In the genomic region with DNA sequence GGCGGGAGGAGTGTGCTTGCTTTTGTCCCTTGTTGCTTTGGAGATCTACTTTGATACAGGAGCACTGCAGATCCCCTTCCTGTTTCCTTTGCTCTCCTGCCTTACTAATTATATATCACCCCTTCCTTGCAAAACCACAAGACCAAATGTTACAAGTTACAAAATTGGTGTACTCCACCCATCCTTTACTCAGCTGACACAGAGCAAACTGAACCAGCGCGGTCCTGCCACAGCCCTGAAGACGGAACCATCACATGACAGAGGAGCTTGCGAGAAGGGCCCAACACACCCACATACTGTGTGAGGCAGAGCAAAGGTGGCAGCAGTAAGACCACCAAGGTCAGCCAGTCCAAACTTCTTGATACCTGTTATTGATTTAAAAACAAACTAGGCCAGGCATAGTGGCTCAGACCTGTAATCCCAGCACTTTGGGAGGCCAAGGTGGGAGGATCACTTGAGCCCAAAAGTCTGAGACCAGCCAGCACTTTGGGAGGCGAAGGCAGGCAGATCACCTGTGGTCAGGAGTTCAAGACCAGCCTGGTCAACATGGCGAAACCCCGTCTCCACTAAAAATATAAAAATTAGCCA, we compare ENCODE assay signal across 1 cellular context.
A peak's percentile ranks its signal among the peaks of the same experiment; 100 is the strongest.
TF ChIP-seq lines count a peak whose summit lies in the region.

No MANE protein-coding gene starts in this region.

TF ChIP-seq in HepG2, 621 proteins besides CTCF, POLR2A, EP300 and RAD21 (continued from another document and continues in another):
- TF ChIP-seq, protein P1, sequence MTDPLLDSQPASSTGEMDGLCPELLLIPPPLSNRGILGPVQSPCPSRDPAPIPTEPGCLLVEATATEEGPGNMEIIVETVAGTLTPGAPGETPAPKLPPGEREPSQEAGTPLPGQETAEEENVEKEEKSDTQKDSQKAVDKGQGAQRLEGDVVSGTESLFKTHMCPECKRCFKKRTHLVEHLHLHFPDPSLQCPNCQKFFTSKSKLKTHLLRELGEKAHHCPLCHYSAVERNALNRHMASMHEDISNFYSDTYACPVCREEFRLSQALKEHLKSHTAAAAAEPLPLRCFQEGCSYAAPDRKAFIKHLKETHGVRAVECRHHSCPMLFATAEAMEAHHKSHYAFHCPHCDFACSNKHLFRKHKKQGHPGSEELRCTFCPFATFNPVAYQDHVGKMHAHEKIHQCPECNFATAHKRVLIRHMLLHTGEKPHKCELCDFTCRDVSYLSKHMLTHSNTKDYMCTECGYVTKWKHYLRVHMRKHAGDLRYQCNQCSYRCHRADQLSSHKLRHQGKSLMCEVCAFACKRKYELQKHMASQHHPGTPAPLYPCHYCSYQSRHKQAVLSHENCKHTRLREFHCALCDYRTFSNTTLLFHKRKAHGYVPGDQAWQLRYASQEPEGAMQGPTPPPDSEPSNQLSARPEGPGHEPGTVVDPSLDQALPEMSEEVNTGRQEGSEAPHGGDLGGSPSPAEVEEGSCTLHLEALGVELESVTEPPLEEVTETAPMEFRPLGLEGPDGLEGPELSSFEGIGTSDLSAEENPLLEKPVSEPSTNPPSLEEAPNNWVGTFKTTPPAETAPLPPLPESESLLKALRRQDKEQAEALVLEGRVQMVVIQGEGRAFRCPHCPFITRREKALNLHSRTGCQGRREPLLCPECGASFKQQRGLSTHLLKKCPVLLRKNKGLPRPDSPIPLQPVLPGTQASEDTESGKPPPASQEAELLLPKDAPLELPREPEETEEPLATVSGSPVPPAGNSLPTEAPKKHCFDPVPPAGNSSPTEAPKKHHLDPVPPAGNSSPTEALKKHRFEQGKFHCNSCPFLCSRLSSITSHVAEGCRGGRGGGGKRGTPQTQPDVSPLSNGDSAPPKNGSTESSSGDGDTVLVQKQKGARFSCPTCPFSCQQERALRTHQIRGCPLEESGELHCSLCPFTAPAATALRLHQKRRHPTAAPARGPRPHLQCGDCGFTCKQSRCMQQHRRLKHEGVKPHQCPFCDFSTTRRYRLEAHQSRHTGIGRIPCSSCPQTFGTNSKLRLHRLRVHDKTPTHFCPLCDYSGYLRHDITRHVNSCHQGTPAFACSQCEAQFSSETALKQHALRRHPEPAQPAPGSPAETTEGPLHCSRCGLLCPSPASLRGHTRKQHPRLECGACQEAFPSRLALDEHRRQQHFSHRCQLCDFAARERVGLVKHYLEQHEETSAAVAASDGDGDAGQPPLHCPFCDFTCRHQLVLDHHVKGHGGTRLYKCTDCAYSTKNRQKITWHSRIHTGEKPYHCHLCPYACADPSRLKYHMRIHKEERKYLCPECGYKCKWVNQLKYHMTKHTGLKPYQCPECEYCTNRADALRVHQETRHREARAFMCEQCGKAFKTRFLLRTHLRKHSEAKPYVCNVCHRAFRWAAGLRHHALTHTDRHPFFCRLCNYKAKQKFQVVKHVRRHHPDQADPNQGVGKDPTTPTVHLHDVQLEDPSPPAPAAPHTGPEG (CRISPR knock-in tag; IDR thresholded peaks at IDR 0.05), result no peak
- TF ChIP-seq SALL2 (CRISPR knock-in tag; IDR thresholded peaks at IDR 0.05), result peak; percentile 57; the same call in 1 of the 2 replicates
- TF ChIP-seq, protein P2, sequence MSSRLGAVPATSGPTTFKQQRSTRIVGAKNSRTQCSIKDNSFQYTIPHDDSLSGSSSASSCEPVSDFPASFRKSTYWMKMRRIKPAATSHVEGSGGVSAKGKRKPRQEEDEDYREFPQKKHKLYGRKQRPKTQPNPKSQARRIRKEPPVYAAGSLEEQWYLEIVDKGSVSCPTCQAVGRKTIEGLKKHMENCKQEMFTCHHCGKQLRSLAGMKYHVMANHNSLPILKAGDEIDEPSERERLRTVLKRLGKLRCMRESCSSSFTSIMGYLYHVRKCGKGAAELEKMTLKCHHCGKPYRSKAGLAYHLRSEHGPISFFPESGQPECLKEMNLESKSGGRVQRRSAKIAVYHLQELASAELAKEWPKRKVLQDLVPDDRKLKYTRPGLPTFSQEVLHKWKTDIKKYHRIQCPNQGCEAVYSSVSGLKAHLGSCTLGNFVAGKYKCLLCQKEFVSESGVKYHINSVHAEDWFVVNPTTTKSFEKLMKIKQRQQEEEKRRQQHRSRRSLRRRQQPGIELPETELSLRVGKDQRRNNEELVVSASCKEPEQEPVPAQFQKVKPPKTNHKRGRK (CRISPR knock-in tag; IDR thresholded peaks at IDR 0.05), result no peak
- no peak for TF ChIP-seq ZNF878 (CRISPR knock-in tag; IDR thresholded peaks at IDR 0.05)
- TF ChIP-seq SMC3 (IDR thresholded peaks at IDR 0.05; ENCODE audit: low read length), result no peak
- TF ChIP-seq XRCC5 (optimal IDR thresholded peaks at IDR 0.05; ENCODE audit: low read length), result peak; percentile 42
- no peak; the same call in 1 of the 2 replicates for TF ChIP-seq DMAP1 (CRISPR knock-in tag; IDR thresholded peaks at IDR 0.05)
- TF ChIP-seq, protein P3, sequence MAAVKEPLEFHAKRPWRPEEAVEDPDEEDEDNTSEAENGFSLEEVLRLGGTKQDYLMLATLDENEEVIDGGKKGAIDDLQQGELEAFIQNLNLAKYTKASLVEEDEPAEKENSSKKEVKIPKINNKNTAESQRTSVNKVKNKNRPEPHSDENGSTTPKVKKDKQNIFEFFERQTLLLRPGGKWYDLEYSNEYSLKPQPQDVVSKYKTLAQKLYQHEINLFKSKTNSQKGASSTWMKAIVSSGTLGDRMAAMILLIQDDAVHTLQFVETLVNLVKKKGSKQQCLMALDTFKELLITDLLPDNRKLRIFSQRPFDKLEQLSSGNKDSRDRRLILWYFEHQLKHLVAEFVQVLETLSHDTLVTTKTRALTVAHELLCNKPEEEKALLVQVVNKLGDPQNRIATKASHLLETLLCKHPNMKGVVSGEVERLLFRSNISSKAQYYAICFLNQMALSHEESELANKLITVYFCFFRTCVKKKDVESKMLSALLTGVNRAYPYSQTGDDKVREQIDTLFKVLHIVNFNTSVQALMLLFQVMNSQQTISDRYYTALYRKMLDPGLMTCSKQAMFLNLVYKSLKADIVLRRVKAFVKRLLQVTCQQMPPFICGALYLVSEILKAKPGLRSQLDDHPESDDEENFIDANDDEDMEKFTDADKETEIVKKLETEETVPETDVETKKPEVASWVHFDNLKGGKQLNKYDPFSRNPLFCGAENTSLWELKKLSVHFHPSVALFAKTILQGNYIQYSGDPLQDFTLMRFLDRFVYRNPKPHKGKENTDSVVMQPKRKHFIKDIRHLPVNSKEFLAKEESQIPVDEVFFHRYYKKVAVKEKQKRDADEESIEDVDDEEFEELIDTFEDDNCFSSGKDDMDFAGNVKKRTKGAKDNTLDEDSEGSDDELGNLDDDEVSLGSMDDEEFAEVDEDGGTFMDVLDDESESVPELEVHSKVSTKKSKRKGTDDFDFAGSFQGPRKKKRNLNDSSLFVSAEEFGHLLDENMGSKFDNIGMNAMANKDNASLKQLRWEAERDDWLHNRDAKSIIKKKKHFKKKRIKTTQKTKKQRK (IDR thresholded peaks at IDR 0.05; ENCODE audit: low read length), result no peak
- TF ChIP-seq SSRP1 (CRISPR knock-in tag; IDR thresholded peaks at IDR 0.05), result no peak
- TF ChIP-seq ZNF746 (CRISPR knock-in tag; IDR thresholded peaks at IDR 0.05), result no peak
- no peak for TF ChIP-seq IKZF4 (CRISPR knock-in tag; IDR thresholded peaks at IDR 0.05; ENCODE audit: borderline replicate concordance, low read depth, not compliant biosample characterization)
- TF ChIP-seq, protein P4, sequence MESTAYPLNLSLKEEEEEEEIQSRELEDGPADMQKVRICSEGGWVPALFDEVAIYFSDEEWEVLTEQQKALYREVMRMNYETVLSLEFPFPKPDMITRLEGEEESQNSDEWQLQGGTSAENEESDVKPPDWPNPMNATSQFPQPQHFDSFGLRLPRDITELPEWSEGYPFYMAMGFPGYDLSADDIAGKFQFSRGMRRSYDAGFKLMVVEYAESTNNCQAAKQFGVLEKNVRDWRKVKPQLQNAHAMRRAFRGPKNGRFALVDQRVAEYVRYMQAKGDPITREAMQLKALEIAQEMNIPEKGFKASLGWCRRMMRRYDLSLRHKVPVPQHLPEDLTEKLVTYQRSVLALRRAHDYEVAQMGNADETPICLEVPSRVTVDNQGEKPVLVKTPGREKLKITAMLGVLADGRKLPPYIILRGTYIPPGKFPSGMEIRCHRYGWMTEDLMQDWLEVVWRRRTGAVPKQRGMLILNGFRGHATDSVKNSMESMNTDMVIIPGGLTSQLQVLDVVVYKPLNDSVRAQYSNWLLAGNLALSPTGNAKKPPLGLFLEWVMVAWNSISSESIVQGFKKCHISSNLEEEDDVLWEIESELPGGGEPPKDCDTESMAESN (CRISPR knock-in tag; conservative IDR thresholded peaks at IDR 0.05), result 0 out of 2 replicates have a peak, but pooled peaks have one; percentile 21
- peak; percentile 39; the same call in 1 of the 2 replicates for TF ChIP-seq ZBTB7A (CRISPR knock-in tag; IDR thresholded peaks at IDR 0.05)
- TF ChIP-seq, protein P5, sequence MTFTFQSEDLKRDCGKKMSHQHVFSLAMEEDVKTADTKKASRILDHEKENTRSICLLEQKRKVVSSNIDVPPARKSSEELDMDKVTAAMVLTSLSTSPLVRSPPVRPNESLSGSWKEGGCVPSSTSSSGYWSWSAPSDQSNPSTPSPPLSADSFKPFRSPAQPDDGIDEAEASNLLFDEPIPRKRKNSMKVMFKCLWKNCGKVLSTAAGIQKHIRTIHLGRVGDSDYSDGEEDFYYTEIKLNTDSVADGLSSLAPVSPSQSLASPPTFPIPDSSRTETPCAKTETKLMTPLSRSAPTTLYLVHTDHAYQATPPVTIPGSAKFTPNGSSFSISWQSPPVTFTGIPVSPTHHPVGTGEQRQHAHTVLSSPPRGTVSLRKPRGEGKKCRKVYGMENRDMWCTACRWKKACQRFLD (CRISPR knock-in tag; IDR thresholded peaks at IDR 0.05; ENCODE audit: borderline replicate concordance), result no peak
- no peak for TF ChIP-seq POLR2G (IDR thresholded peaks at IDR 0.05; ENCODE audit: low read depth, low read length)
- TF ChIP-seq, protein P6, sequence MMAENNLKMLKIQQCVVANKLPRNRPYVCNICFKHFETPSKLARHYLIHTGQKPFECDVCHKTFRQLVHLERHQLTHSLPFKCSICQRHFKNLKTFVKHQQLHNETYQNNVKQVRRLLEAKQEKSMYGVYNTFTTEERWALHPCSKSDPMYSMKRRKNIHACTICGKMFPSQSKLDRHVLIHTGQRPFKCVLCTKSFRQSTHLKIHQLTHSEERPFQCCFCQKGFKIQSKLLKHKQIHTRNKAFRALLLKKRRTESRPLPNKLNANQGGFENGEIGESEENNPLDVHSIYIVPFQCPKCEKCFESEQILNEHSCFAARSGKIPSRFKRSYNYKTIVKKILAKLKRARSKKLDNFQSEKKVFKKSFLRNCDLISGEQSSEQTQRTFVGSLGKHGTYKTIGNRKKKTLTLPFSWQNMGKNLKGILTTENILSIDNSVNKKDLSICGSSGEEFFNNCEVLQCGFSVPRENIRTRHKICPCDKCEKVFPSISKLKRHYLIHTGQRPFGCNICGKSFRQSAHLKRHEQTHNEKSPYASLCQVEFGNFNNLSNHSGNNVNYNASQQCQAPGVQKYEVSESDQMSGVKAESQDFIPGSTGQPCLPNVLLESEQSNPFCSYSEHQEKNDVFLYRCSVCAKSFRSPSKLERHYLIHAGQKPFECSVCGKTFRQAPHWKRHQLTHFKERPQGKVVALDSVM (CRISPR knock-in tag; IDR thresholded peaks at IDR 0.05), result peak; percentile 99
- TF ChIP-seq TSC22D2 (CRISPR knock-in tag; IDR thresholded peaks at IDR 0.05; ENCODE audit: borderline replicate concordance), result no peak
- TF ChIP-seq AGO2 (optimal IDR thresholded peaks at IDR 0.05; ENCODE audit: low read depth, low read length), result no peak
- TF ChIP-seq, protein P7, sequence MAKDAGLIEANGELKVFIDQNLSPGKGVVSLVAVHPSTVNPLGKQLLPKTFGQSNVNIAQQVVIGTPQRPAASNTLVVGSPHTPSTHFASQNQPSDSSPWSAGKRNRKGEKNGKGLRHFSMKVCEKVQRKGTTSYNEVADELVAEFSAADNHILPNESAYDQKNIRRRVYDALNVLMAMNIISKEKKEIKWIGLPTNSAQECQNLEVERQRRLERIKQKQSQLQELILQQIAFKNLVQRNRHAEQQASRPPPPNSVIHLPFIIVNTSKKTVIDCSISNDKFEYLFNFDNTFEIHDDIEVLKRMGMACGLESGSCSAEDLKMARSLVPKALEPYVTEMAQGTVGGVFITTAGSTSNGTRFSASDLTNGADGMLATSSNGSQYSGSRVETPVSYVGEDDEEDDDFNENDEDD (CRISPR knock-in tag; IDR thresholded peaks at IDR 0.05; ENCODE audit: borderline replicate concordance), result peak; percentile 65; the same call in 1 of the 2 replicates
- peak; percentile 45; the same call in 1 of the 2 replicates for TF ChIP-seq CBX5 (CRISPR knock-in tag; IDR thresholded peaks at IDR 0.05; ENCODE audit: borderline replicate concordance)
- TF ChIP-seq ZNF274 (CRISPR knock-in tag; IDR thresholded peaks at IDR 0.05), result 0 out of 2 replicates have a peak, but pooled peaks have one; percentile 56
- TF ChIP-seq POLR2AphosphoS5 (IDR thresholded peaks at IDR 0.05; ENCODE audit: low read depth, low read length), result no peak; the same call in 1 of the 2 replicates
- no peak for TF ChIP-seq ZNF382 (CRISPR knock-in tag; IDR thresholded peaks at IDR 0.05; ENCODE audit: borderline replicate concordance)
- TF ChIP-seq ZSCAN22 (CRISPR knock-in tag; IDR thresholded peaks at IDR 0.05), result no peak
- no peak for TF ChIP-seq ZNF20 (CRISPR knock-in tag; IDR thresholded peaks at IDR 0.05)
- no peak for TF ChIP-seq IKZF1 (IDR thresholded peaks at IDR 0.05)
- TF ChIP-seq ZNF569 (CRISPR knock-in tag; IDR thresholded peaks at IDR 0.05; ENCODE audit: borderline replicate concordance), result no peak
- no peak for TF ChIP-seq ZNF556 (CRISPR knock-in tag; IDR thresholded peaks at IDR 0.05; ENCODE audit: borderline replicate concordance)
- peak; percentile 23; the same call in 1 of the 2 replicates for TF ChIP-seq ZNF629 (CRISPR knock-in tag; conservative IDR thresholded peaks at IDR 0.05)
- TF ChIP-seq JARID2 (CRISPR knock-in tag; IDR thresholded peaks at IDR 0.05; ENCODE audit: insufficient replicate concordance), result no peak
- TF ChIP-seq ZMYM3 (CRISPR knock-in tag; IDR thresholded peaks at IDR 0.05), result peak; percentile 96
- TF ChIP-seq HDAC2 (CRISPR knock-in tag; IDR thresholded peaks at IDR 0.05), result peak; percentile 95
- TF ChIP-seq MTF2 (CRISPR knock-in tag; IDR thresholded peaks at IDR 0.05; ENCODE audit: borderline replicate concordance), result no peak
- no peak for TF ChIP-seq REXO4 (CRISPR knock-in tag; IDR thresholded peaks at IDR 0.05; ENCODE audit: borderline replicate concordance)
- peak; percentile 98 for TF ChIP-seq SALL1 (CRISPR knock-in tag; IDR thresholded peaks at IDR 0.05)
- peak; percentile 78; the same call in 1 of the 2 replicates for TF ChIP-seq ZSCAN9 (CRISPR knock-in tag; IDR thresholded peaks at IDR 0.05; ENCODE audit: borderline replicate concordance)
- TF ChIP-seq FOXK1 (CRISPR knock-in tag; IDR thresholded peaks at IDR 0.05; ENCODE audit: borderline replicate concordance, low read depth), result no peak
- TF ChIP-seq SAP130 (CRISPR knock-in tag; IDR thresholded peaks at IDR 0.05; ENCODE audit: low read depth), result peak; percentile 73
- TF ChIP-seq, protein P8, sequence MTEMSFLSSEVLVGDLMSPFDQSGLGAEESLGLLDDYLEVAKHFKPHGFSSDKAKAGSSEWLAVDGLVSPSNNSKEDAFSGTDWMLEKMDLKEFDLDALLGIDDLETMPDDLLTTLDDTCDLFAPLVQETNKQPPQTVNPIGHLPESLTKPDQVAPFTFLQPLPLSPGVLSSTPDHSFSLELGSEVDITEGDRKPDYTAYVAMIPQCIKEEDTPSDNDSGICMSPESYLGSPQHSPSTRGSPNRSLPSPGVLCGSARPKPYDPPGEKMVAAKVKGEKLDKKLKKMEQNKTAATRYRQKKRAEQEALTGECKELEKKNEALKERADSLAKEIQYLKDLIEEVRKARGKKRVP (CRISPR knock-in tag; IDR thresholded peaks at IDR 0.05), result 0 out of 4 replicates have a peak, but pooled peaks of 1 of the 2 experiments have one; percentile 21
